Comparison of ENCODE assay signal across 9 cellular contexts in the genomic region with DNA sequence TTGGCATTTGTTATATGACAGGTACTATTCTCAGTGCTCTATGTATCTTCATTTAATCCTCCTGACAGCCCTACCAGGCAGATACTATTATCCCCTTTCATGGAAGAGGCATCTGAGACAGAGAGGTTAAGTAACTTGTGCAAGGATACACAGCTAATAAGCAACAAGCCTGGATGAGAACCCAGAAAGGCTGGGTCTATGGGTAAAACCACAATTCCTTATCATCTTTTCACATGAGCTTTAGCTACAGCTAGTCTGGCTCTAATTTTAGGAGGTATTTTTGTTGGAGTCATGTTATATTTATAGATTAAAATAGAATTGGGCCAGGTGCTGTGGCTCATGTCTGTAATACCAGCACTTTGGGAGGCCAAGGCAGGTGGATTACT.
"Had no signal": no experiment of that assay in that cellular context is flagged by ENCODE, and none has a peak within 500 bp of the region (broad histone marks: within the 10 kb centered on the region; RNA-seq: fewer than 3 reads in every experiment).

No MANE protein-coding gene starts in this region.

- H2AFZ ChIP-seq: PC-9 had no signal

- H3K4me1 ChIP-seq: Peyer's patch had no signal

- H3K4me3 ChIP-seq: PC-9, SJSA1, SK-N-MC had no signal

- H3K27me3 ChIP-seq: Peyer's patch, SJSA1 had no signal

- H3K36me3 ChIP-seq: Peyer's patch had no signal

- H3K9ac ChIP-seq: KMS-11 had no signal

- H3K27ac ChIP-seq: KMS-11, PC-9, Peyer's patch, SJSA1, SK-N-MC had no signal

- DNase-seq: NCI-H2081 treated with DMSO at 0.1 percent for 48 hours, NCI-H226, NCI-H510A treated with DMSO at 0.1 percent for 48 hours, SIG-M5 had no signal

- H3K9me3 ChIP-seq: Peyer's patch had no signal

- H3K4me2 ChIP-seq: KMS-11 had no signal
